In genomic region chr10:31808258-31809218, GRCh38 we compare ENCODE assay signal across 8 cellular contexts.
DNase-seq lines count a peak whose midpoint lies in the region; ATAC-seq lines count a peak whose summit lies in the region.

No MANE protein-coding gene starts in this region.

- peaks cover 6% of the 10 kb centered on the region; the same call in 1 of the 2 replicates for H3K36me3 ChIP-seq in ACC112 (ENCODE audit: insufficient read depth, low read length)
- peaks cover 27% of the 10 kb centered on the region for H3K36me3 ChIP-seq in SJCRH30

- DNase-seq in ELR (ENCODE audit: low read depth) (peak; percentile 67), SJCRH30 (peak; percentile 60 to 85), cerebellar cortex (ENCODE audit: low spot score) (peak; percentile 76), left lobe of liver (ENCODE audit: low spot score) (no peak), ecto neural progenitor cell (ENCODE audit: low spot score) (no peak)

- H3K4me3 Mint-ChIP-seq in stimulated activated memory B cell treated with anti-CD40 and anti-IgM and Interleukin-4, amounts not matched to agents 10 μg/mL and 1 μg/mL and 100 μg/mL, for 72 hours, result peak overlapping the region; percentile 50

- no peaks in the 10 kb centered on the region for H3K79me2 ChIP-seq in ACC112 (ENCODE audit: control insufficient read depth, insufficient read depth, low read length, unreplicated experiment)

- H3K9me3 Mint-ChIP-seq in stimulated activated memory B cell treated with anti-CD40 and anti-IgM and Interleukin-4, amounts not matched to agents 10 μg/mL and 1 μg/mL and 100 μg/mL, for 72 hours, result no peaks in the 10 kb centered on the region

- peak overlapping the region; percentile 72 for H3K4me3 ChIP-seq in ACC112 (ENCODE audit: low read depth, low read length)
- H3K4me3 ChIP-seq in SJCRH30, result peak overlapping the region; percentile 7; the same call in 1 of the 2 replicates

- peak overlapping the region; percentile 95 for H2AFZ ChIP-seq in ACC112 (ENCODE audit: low read length, unreplicated experiment)

- no peaks in the 10 kb centered on the region for H3K27me3 Mint-ChIP-seq in stimulated activated memory B cell treated with anti-CD40 and anti-IgM and Interleukin-4, amounts not matched to agents 10 μg/mL and 1 μg/mL and 100 μg/mL, for 72 hours

- H3K9me3 ChIP-seq in SJCRH30 (replicated peaks), result no peaks in the 10 kb centered on the region

- H3K36me3 Mint-ChIP-seq in stimulated activated memory B cell treated with anti-CD40 and anti-IgM and Interleukin-4, amounts not matched to agents 10 μg/mL and 1 μg/mL and 100 μg/mL, for 72 hours, result peaks cover 32% of the 10 kb centered on the region

- H3K4me1 ChIP-seq in ACC112 (ENCODE audit: control insufficient read depth, insufficient read depth, low read length, unreplicated experiment), result peaks cover 13% of the 10 kb centered on the region
- peaks cover 13% of the 10 kb centered on the region for H3K4me1 ChIP-seq in SJCRH30

- H3K27ac Mint-ChIP-seq in stimulated activated memory B cell treated with anti-CD40 and anti-IgM and Interleukin-4, amounts not matched to agents 10 μg/mL and 1 μg/mL and 100 μg/mL, for 72 hours, result peak overlapping the region; percentile 61

- ATAC-seq in HG03280 (IDR thresholded peaks at IDR 0.05; ENCODE audit: unreplicated experiment) (peak; percentile 76), left lobe of liver (peak; percentile 86)
- peak; percentile 53 for ATAC-seq in stimulated activated memory B cell treated with anti-CD40 and anti-IgM and Interleukin-4, amounts not matched to agents 10 μg/mL and 1 μg/mL and 100 μg/mL, for 72 hours

- H3K27me3 ChIP-seq in ACC112 (ENCODE audit: insufficient read depth, low read length) (no peaks in the 10 kb centered on the region), SJCRH30 (no peaks in the 10 kb centered on the region)

- peaks cover 6% of the 10 kb centered on the region for H3K4me1 Mint-ChIP-seq in stimulated activated memory B cell treated with anti-CD40 and anti-IgM and Interleukin-4, amounts not matched to agents 10 μg/mL and 1 μg/mL and 100 μg/mL, for 72 hours

- peak overlapping the region; percentile 69 for H3K27ac ChIP-seq in ACC112 (ENCODE audit: low read depth, low read length)
- peak overlapping the region; percentile 63 for H3K27ac ChIP-seq in SJCRH30

Comparison
In these comparisons a context has a peak if more than half of its experiments do, and no peak if none do; other contexts are left out.
1. DNase-seq: peak in ELR (single experiment), SJCRH30 (2 of 2) and cerebellar cortex (single experiment); none in left lobe of liver (single experiment) and ecto neural progenitor cell (single experiment).
2. Peak in every context shown above with its lines, with median percentiles within 50 percentile points of each other: ATAC-seq.